26 cellular contexts compared by ENCODE assay signal in the genomic region with DNA sequence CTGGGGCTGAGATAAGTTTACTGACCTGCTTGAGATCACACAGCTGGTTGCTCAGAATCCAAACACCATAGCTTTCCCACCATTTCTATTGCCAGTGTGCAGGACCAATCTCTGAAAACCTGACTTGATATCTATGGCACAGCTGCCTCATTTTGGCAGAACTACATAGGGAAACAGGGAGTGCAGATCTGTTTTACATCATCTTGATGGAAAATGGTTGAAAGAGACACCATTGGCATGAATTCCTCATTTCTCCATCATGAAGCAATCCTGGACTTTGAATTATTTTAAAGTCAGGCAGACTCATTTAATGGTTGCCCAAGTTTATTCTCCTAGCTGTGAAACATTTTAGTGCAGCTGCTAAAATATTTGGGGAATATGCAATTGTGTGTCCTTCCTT.
"Had no signal": no experiment of that assay in that cellular context is flagged by ENCODE, and none has a peak within 500 bp of the region (broad histone marks: within the 10 kb centered on the region; RNA-seq: fewer than 3 reads in every experiment).

No MANE protein-coding gene starts in this region.

- DNase-seq: hypothalamus; islet precursor cell; left ventricle myocardium inferior; naive B cell; natural killer cell; nephron progenitor cell; occipital lobe; ovary; stimulated activated CD4-positive, alpha-beta T cell treated with anti-CD3 and anti-CD28 coated beads, Interleukin-12 subunit alpha, Interleukin-12 subunit beta, amount 100 ng/mL, for 4 hours; stimulated activated CD4-positive, alpha-beta T cell treated with anti-CD3 and anti-CD28 coated beads, Interleukin-15, amount 100 ng/mL, for 24 hours; stimulated activated CD4-positive, alpha-beta T cell treated with anti-CD3 and anti-CD28 coated beads, Interleukin-2, amount 100 ng/mL, for 24 hours; stimulated activated CD4-positive, alpha-beta T cell treated with anti-CD3 and anti-CD28 coated beads, Interleukin-4, amount 100 ng/mL, for 1 hour; stimulated activated naive B cell treated with anti-CD40 and anti-IgM and Interleukin-4, amounts not matched to agents 10 μg/mL and 1 μg/mL and 100 μg/mL, for 72 hours; stimulated activated naive CD8-positive, alpha-beta T cell treated with anti-CD3 and anti-CD28 coated beads, Interleukin-15, Interleukin-2, amounts not matched to agents 100 U/mL and 50 U/mL, for 24 hours; stomach; tibial artery; trophoblast cell; upper lobe of right lung had no signal

- H3K4me1 ChIP-seq: left ventricle myocardium inferior, neural progenitor cell, right atrium auricular region, stomach, suprapubic skin, tibial artery, upper lobe of right lung had no signal

- H3K27me3 ChIP-seq: neural progenitor cell, neutrophil, ovary, right atrium auricular region, stomach, suprapubic skin, tibial artery, upper lobe of right lung had no signal

- H2AFZ ChIP-seq: neural progenitor cell had no signal

- H3K4me3 ChIP-seq: left ventricle myocardium inferior, lung, neural progenitor cell, ovary, right atrium auricular region, skin epidermis, stomach, suprapubic skin, thoracic aorta, tibial artery, upper lobe of right lung had no signal

- H3K27ac ChIP-seq: left ventricle myocardium inferior, neural progenitor cell, neutrophil, ovary, right atrium auricular region, skin epidermis, stomach, suprapubic skin, thoracic aorta, tibial artery, upper lobe of right lung had no signal

- H3K4me2 ChIP-seq: neural progenitor cell had no signal

- H3K9ac ChIP-seq: neural progenitor cell had no signal

- ATAC-seq: natural killer cell; sciatic nerve; stimulated activated naive B cell treated with anti-CD40 and anti-IgM and Interleukin-4, amounts not matched to agents 10 μg/mL and 1 μg/mL and 100 μg/mL, for 72 hours; stimulated activated naive CD8-positive, alpha-beta T cell treated with anti-CD3 and anti-CD28 coated beads, Interleukin-15, Interleukin-2, amounts not matched to agents 100 U/mL and 50 U/mL, for 24 hours; upper lobe of right lung had no signal

- H3K9me3 ChIP-seq: left ventricle myocardium inferior, neutrophil, ovary, right atrium auricular region, stomach, suprapubic skin, thoracic aorta, tibial artery, upper lobe of right lung had no signal

- H3K36me3 ChIP-seq: left ventricle myocardium inferior, neural progenitor cell, neutrophil, ovary, right atrium auricular region, stomach, suprapubic skin, thoracic aorta, tibial artery, upper lobe of right lung had no signal
